Comparison of ENCODE assay signal across 8 cellular contexts in the genomic region with DNA sequence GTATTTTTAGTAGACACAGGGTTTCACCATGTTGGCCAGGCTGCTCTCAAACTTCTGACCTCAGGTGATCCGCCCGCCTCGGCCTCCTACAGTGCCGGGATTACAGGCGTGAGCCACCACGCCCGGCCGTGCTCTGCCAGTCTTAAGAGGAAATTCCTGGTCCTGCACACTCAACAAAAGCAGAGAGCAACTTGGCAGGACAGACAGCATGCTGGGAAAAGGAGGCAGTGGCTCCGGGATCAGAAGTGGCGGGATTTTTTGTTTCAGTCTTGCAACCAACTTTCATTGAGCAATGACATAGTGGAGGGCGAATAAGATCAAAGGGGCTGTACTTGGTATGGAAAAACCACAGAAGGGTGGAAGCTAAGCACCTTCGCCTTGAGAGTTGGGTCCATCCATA. TPM values are rescaled to one million over a fixed set of nuclear protein-coding genes. Genes with fewer than 3 reads are reported as not detected.
DNase-seq lines count a peak whose midpoint lies in the region; ATAC-seq, FAIRE-seq and TF ChIP-seq lines count a peak whose summit lies in the region.

No MANE protein-coding gene starts in this region.

- peak overlapping the region; percentile 12 for H3K18ac ChIP-seq in neuronal stem cell (ENCODE audit: low read length)

- H3K9me1 ChIP-seq in endothelial cell of umbilical vein (replicated peaks; ENCODE audit: control insufficient read depth, extremely low read depth, insufficient read depth, low read length), result no peaks in the 10 kb centered on the region

- intact Hi-C loops in endothelial cell of umbilical vein (cut with micrococcal nuclease), result loop anchor here (5.0 kb wide), 2 partner anchors 527 to 847 kb away; partner anchors contain the start of genes CRY1 and RIC8B

- CTCF ChIA-PET in endothelial cell of umbilical vein (lab: Charles Lee), result interaction anchor here (1.3 to 1.4 kb wide), 2 partner anchors 19 to 826 kb away, joined by 4 to 7 read pairs; no protein-coding TSS in a partner anchor

- no peak overlapping the region for H3K23ac ChIP-seq in neuronal stem cell (ENCODE audit: low read depth, low read length, poor library complexity)

- H2BK12ac ChIP-seq in neuronal stem cell (ENCODE audit: low read length), result no peak overlapping the region

- H3K27me3 ChIP-seq in Loucy (ENCODE audit: insufficient read depth, low read length, poor library complexity, severe bottlenecking), result no peaks in the 10 kb centered on the region
- no peaks in the 10 kb centered on the region for H3K27me3 ChIP-seq in endothelial cell of umbilical vein (ENCODE audit: control insufficient read depth in 2 of 2, insufficient read depth in 2 of 2, low read length in 2 of 2)
- H3K27me3 ChIP-seq in neuronal stem cell (ENCODE audit: control insufficient read depth in 3 of 3, insufficient read depth in 3 of 3, low read depth in 1 of 3, low read length in 3 of 3), result no peaks in the 10 kb centered on the region

- H4K91ac ChIP-seq in neuronal stem cell (ENCODE audit: low read depth, low read length, poor library complexity), result no peak overlapping the region

- H3K27ac ChIP-seq in endothelial cell of umbilical vein (ENCODE audit: insufficient read depth, low read depth, low read length) (peak overlapping the region; percentile 89), neuronal stem cell (replicated peaks; ENCODE audit: low read length) (no peak overlapping the region)

- H3K79me1 ChIP-seq in neuronal stem cell (ENCODE audit: low read depth, low read length), result peaks cover 8% of the 10 kb centered on the region

- H3K9me3 ChIP-seq in Loucy (ENCODE audit: insufficient read depth, low read depth, low read length), result no peaks in the 10 kb centered on the region
- no peaks in the 10 kb centered on the region for H3K9me3 ChIP-seq in endothelial cell of umbilical vein (replicated peaks; ENCODE audit: control insufficient read depth, insufficient read depth, low read length)
- H3K9me3 ChIP-seq in neuronal stem cell (replicated peaks in 1 of 2; ENCODE audit: control insufficient read depth in 2 of 2, insufficient read depth in 1 of 2, low read depth in 1 of 2, low read length in 2 of 2), result peaks cover 0 to 5% of the 10 kb centered on the region in 2 donors

- no peak for TF ChIP-seq CTCF in Loucy (conservative IDR thresholded peaks at IDR 0.05; ENCODE audit: low read length)
- TF ChIP-seq CTCF in endothelial cell of umbilical vein (IDR thresholded peaks at IDR 0.05; ENCODE audit: extremely low read depth in 1 of 2, insufficient read depth in 1 of 2, low read depth in 1 of 2, low read length in 2 of 2), result no peak

- no peak for ATAC-seq in HG03565 (IDR thresholded peaks at IDR 0.05; ENCODE audit: unreplicated experiment)
- no peak for ATAC-seq in HG02870 (IDR thresholded peaks at IDR 0.05; ENCODE audit: unreplicated experiment)
- ATAC-seq in GM21825 (IDR thresholded peaks at IDR 0.05; ENCODE audit: unreplicated experiment), result no peak

- dilution Hi-C loops in endothelial cell of umbilical vein (cut with MboI; ENCODE audit: extremely low pct_ligation_motif_present, low sequenced_read_pairs), result no loop called here

- no peaks in the 10 kb centered on the region; the same call in 1 of the 2 replicates for H3F3A ChIP-seq in Loucy (ENCODE audit: low read depth)

- H3K9me2 ChIP-seq in Loucy (replicated peaks; ENCODE audit: low read depth, low read length), result no peaks in the 10 kb centered on the region

- H4K20me1 ChIP-seq in Loucy (ENCODE audit: insufficient read depth, low read length, poor library complexity, severe bottlenecking) (peaks cover 20% of the 10 kb centered on the region), endothelial cell of umbilical vein (replicated peaks; ENCODE audit: control insufficient read depth, extremely low read depth, insufficient read depth, low read length) (peaks cover 3% of the 10 kb centered on the region)

- peak; percentile 95 for FAIRE-seq in endothelial cell of umbilical vein (lab: Jason Lieb, UNC)

- H3K79me2 ChIP-seq in Loucy (ENCODE audit: insufficient read depth, low read length) (peaks cover 35% of the 10 kb centered on the region), endothelial cell of umbilical vein (ENCODE audit: control insufficient read depth, insufficient read depth, low read length) (peaks cover 53% of the 10 kb centered on the region)

- no peak overlapping the region for H2BK120ac ChIP-seq in neuronal stem cell (ENCODE audit: low read depth, low read length)

- TSS peak; percentile 13 for BruUV-seq in endothelial cell of umbilical vein (replicated peaks; lab: Mats Ljungman, UMichigan)

- H2BK5ac ChIP-seq in neuronal stem cell (ENCODE audit: low read length), result no peak overlapping the region

- WGBS in neuronal stem cell (ENCODE audit: extremely low coverage in 2 of 2, insufficient read length in 2 of 2, insufficient replicate concordance in 1 of 2), 2 donors, result no CpG with 5 or more reads among the region's 12 CpGs

- POLR2A ChIA-PET in endothelial cell of umbilical vein (lab: Charles Lee), result no interaction called here

- no peak overlapping the region for H2AK5ac ChIP-seq in neuronal stem cell (ENCODE audit: low read depth, low read length)

- no peak overlapping the region for H3K14ac ChIP-seq in neuronal stem cell (ENCODE audit: low read length)

- H3K4me3 ChIP-seq in Loucy (ENCODE audit: low read length, poor library complexity, severe bottlenecking) (peak overlapping the region; percentile 93), endothelial cell of umbilical vein (replicated peaks in 1 of 3; ENCODE audit: insufficient read depth in 1 of 3, low read depth in 1 of 3, low read length in 3 of 3) (peak overlapping the region; percentile 29 to 97 (median 71)), neuronal stem cell (ENCODE audit: low read length in 2 of 2) (peak overlapping the region in 1 of 2 donors; percentile 88)

- no peak overlapping the region for H3K4ac ChIP-seq in neuronal stem cell (ENCODE audit: low read length)

- H2AFZ ChIP-seq in Loucy (ENCODE audit: low read length), result no peak overlapping the region
- no peak overlapping the region for H2AFZ ChIP-seq in endothelial cell of umbilical vein (ENCODE audit: low read depth, low read length)
- no peak overlapping the region for H2AFZ ChIP-seq in neuronal stem cell (ENCODE audit: low read length)

- DNase-seq in CD1c-positive myeloid dendritic cell (ENCODE audit: extremely low spot score) (peak; percentile 48), endothelial cell of umbilical vein (ENCODE audit: low read depth, low spot score) (peak; percentile 83), neuronal stem cell (ENCODE audit: low spot score) (no peak)
- no peak for DNase-seq in activated effector memory CD4-positive, alpha-beta T cell treated with anti-CD3 and anti-CD28 coated beads, Interleukin-2, amount 50 U/mL, for 16 hours

- TF ChIP-seq POLR2A in endothelial cell of umbilical vein (IDR thresholded peaks at IDR 0.05; ENCODE audit: low read depth, low read length), result no peak

- H3K4me2 ChIP-seq in Loucy (ENCODE audit: low read depth, low read length, poor library complexity, severe bottlenecking) (peak overlapping the region; percentile 95), endothelial cell of umbilical vein (ENCODE audit: insufficient read depth, low read length) (peak overlapping the region; percentile 68), neuronal stem cell (ENCODE audit: insufficient read depth, low read length, poor library complexity, severe bottlenecking) (no peak overlapping the region)

- H2BK15ac ChIP-seq in neuronal stem cell (ENCODE audit: low read length), result no peak overlapping the region

- peaks cover 46% of the 10 kb centered on the region for H3K4me1 ChIP-seq in Loucy (ENCODE audit: insufficient read depth, low read length, poor library complexity, severe bottlenecking)
- H3K4me1 ChIP-seq in endothelial cell of umbilical vein (ENCODE audit: control insufficient read depth, extremely low read depth, insufficient read depth, low read length), result peaks cover 27% of the 10 kb centered on the region
- H3K4me1 ChIP-seq in neuronal stem cell (ENCODE audit: control insufficient read depth in 2 of 2, insufficient read depth in 1 of 2, low read depth in 1 of 2, low read length in 2 of 2), result peaks cover 7 to 11% of the 10 kb centered on the region in 2 donors

- peak overlapping the region; percentile 93 for H3K9ac ChIP-seq in Loucy (ENCODE audit: low read depth, low read length, poor library complexity, severe bottlenecking)
- H3K9ac ChIP-seq in endothelial cell of umbilical vein (replicated peaks; ENCODE audit: extremely low read depth, insufficient read depth, low read length), result peak overlapping the region; percentile 90
- H3K9ac ChIP-seq in neuronal stem cell (ENCODE audit: low read depth, low read length, poor library complexity), result no peak overlapping the region

- H4K8ac ChIP-seq in neuronal stem cell (ENCODE audit: low read depth, low read length), result no peak overlapping the region

- H3K36me3 ChIP-seq in Loucy (ENCODE audit: insufficient read depth, low read length), result no peaks in the 10 kb centered on the region
- H3K36me3 ChIP-seq in endothelial cell of umbilical vein (ENCODE audit: control insufficient read depth in 2 of 2, extremely low read depth in 1 of 2, insufficient read depth in 2 of 2, low read length in 2 of 2), result peaks cover 0 to 11% of the 10 kb centered on the region in 2 experiments
- peaks cover 15 to 50% of the 10 kb centered on the region in 2 donors for H3K36me3 ChIP-seq in neuronal stem cell (replicated peaks in 1 of 2; ENCODE audit: control insufficient read depth in 2 of 2, insufficient read depth in 2 of 2, low read length in 2 of 2)

RNA-seq across cellular contexts. Expression of gene CKAP4, which starts 2.1 kb away (rescaled TPM):
- 223 and 249 TPM in 2 replicates for total RNA-seq in endothelial cell of umbilical vein
- polyA plus RNA-seq in endothelial cell of umbilical vein, result 113 and 117 TPM in 2 replicates
- 152 and 153 TPM in 2 replicates for polyA plus RNA-seq in endothelial cell of umbilical vein (2011; cell fraction: cytosol; rRNA removed)
- 85.0 and 102 TPM in 2 replicates for polyA plus RNA-seq in endothelial cell of umbilical vein (2011; cell fraction: nucleus; rRNA removed)
- 259 and 324 TPM in 2 replicates for polyA plus RNA-seq in endothelial cell of umbilical vein (2012)
- 84.1 and 89.5 TPM in 2 replicates for polyA minus RNA-seq in endothelial cell of umbilical vein
- polyA minus RNA-seq in endothelial cell of umbilical vein (2011; cell fraction: cytosol; rRNA and poly(A)+ RNA removed), result 13.7 TPM
- polyA minus RNA-seq in endothelial cell of umbilical vein (2011; cell fraction: nucleus; rRNA and poly(A)+ RNA removed), result 32.4 and 34.6 TPM in 2 replicates
- 122 TPM for polyA plus RNA-seq in neuronal stem cell (2013, experiment 1 of 2)
- 125 TPM for polyA plus RNA-seq in neuronal stem cell (2013, experiment 2 of 2)

RNA-seq across cellular contexts. Expression of gene TCP11L2, which starts 56.8 kb away (rescaled TPM):
- total RNA-seq in endothelial cell of umbilical vein, result 15.3 and 18.7 TPM in 2 replicates
- polyA plus RNA-seq in endothelial cell of umbilical vein, result 5.3 and 6.0 TPM in 2 replicates
- polyA plus RNA-seq in endothelial cell of umbilical vein (2011; cell fraction: cytosol; rRNA removed), result 6.0 and 6.8 TPM in 2 replicates
- polyA plus RNA-seq in endothelial cell of umbilical vein (2011; cell fraction: nucleus; rRNA removed), result 18.7 and 19.0 TPM in 2 replicates
- 4.4 and 4.9 TPM in 2 replicates for polyA plus RNA-seq in endothelial cell of umbilical vein (2012)
- polyA minus RNA-seq in endothelial cell of umbilical vein, result 34.8 and 38.1 TPM in 2 replicates
- polyA minus RNA-seq in endothelial cell of umbilical vein (2011; cell fraction: cytosol; rRNA and poly(A)+ RNA removed), result 7.3 TPM
- 50.3 and 59.5 TPM in 2 replicates for polyA minus RNA-seq in endothelial cell of umbilical vein (2011; cell fraction: nucleus; rRNA and poly(A)+ RNA removed)
- polyA plus RNA-seq in neuronal stem cell (2013, experiment 1 of 2), result 5.3 TPM
- polyA plus RNA-seq in neuronal stem cell (2013, experiment 2 of 2), result 5.4 TPM

Comparison
In these comparisons a context has a peak if more than half of its experiments do, and no peak if none do; other contexts are left out.
1. DNase-seq: peak in CD1c-positive myeloid dendritic cell (single experiment) and endothelial cell of umbilical vein (single experiment); none in neuronal stem cell (single experiment) and activated effector memory CD4-positive, alpha-beta T cell treated with anti-CD3 and anti-CD28 coated beads, Interleukin-2, amount 50 U/mL, for 16 hours (single experiment).